ENCODE assay signal across 13 cellular contexts in the genomic region with DNA sequence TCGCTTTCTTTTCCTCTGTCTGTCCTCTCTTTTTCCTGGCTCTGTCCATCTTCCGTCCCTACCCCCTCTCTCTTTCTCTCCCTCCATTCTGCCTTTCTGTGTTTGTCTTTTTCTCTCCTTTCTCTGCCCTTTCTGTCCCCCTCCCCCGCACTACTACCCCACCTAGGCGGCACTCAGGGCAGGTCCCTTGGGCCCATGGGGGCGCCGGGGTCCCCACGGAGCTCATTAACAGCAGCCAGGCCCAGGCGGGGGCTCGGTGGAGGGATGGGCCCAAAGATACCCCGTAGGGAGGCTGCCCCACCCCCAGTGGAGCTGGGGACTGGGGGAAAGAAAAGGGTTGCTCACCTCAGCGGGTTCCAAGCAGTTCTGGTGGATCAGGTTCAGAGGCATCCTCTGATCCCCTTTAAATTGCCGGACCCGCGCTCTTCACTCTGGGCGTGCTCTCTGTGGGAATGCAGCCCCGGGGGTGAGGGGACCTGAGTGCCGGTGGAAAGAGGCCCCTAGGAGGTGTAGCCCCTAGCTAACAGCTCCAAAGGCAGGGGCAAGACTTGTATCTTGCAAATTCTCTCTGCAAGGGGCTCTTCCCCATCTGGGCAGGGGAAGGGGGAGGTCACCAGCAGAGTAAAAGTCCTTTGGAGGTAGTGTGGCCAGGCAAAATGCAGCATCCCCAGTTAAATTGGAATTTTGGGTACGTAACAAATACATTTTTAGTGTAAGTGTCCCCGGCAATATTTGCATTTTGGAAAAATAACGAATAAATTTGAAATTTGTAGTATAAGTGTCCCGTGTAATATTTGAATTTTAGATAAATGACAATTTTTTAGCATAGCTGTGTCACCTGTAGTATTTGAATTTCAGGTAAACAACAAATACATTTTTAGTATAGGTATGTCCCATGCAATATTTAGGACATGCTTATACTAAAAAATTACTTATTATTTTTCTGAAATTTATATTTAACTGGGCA. TPM values are rescaled to one million over a fixed set of nuclear protein-coding genes. Genes with fewer than 3 reads are reported as not detected.
DNase-seq lines count a peak whose midpoint lies in the region; ATAC-seq and TF ChIP-seq lines count a peak whose summit lies in the region.
"Had no signal": no experiment of that assay in that cellular context is flagged by ENCODE, and none has a peak within 500 bp of the region (broad histone marks: within the 10 kb centered on the region; RNA-seq: fewer than 3 reads in every experiment).

No MANE protein-coding gene starts in this region.

- ATAC-seq in GM19452 (IDR thresholded peaks at IDR 0.05; ENCODE audit: unreplicated experiment) = no peak

- no peak overlapping the region for H2AFZ ChIP-seq in neural progenitor cell (replicated peaks)

- H3K4me2 ChIP-seq in neural progenitor cell = peak overlapping the region; percentile 92

- H3K4me1 Mint-ChIP-seq in CD8-positive, alpha-beta memory T cell = peaks cover 27 to 65% (median 40%) of the 10 kb centered on the region in 3 donors
- H3K4me1 Mint-ChIP-seq in neural progenitor cell = peaks cover 25% of the 10 kb centered on the region

- CTCF ChIA-PET in CD8-positive, alpha-beta memory T cell (lab: Charles Lee) = interaction anchor here (1.2 to 2.5 kb wide), 2 partner anchors 22 to 107 kb away, joined by 3 to 8 read pairs; no protein-coding TSS in a partner anchor

- H4K20me1 ChIP-seq in neural progenitor cell (ENCODE audit: low read depth) = peaks cover 100% of the 10 kb centered on the region

- peaks cover 0 to 3% (median 0%) of the 10 kb centered on the region in 5 donors for H3K9me3 Mint-ChIP-seq in CD8-positive, alpha-beta memory T cell
- peaks cover 2% of the 10 kb centered on the region for H3K9me3 Mint-ChIP-seq in neural progenitor cell
- H3K9me3 Mint-ChIP-seq: activated naive CD4-positive, alpha-beta T cell treated with anti-CD3 and anti-CD28 coated beads for 36 hours had no signal

- no peak overlapping the region for H3K27ac ChIP-seq in CD8-positive, alpha-beta memory T cell (ENCODE audit: low read depth, low read length)
- no peak overlapping the region for H3K27ac ChIP-seq in HUES64 (ENCODE audit: low read depth, low read length)
- no peak overlapping the region for H3K27ac ChIP-seq in coronary artery
- no peak overlapping the region for H3K27ac ChIP-seq in neural progenitor cell

- H3K4me3 ChIP-seq in CD8-positive, alpha-beta memory T cell (ENCODE audit: low read length) = no peak overlapping the region
- H3K4me3 ChIP-seq in HUES64 (ENCODE audit: low read length) = peak overlapping the region; percentile 51
- peak overlapping the region; percentile 51 for H3K4me3 ChIP-seq in coronary artery
- H3K4me3 ChIP-seq in neural progenitor cell = peak overlapping the region; percentile 76
- H3K4me3 ChIP-seq: lung had no signal

- H3K27me3 ChIP-seq in CD8-positive, alpha-beta memory T cell (ENCODE audit: insufficient read depth, low read length, poor library complexity, severe bottlenecking) = peaks cover 76% of the 10 kb centered on the region
- H3K27me3 ChIP-seq in HUES64 (ENCODE audit: insufficient read depth, low read length) (peaks cover 100% of the 10 kb centered on the region), neural progenitor cell (peaks cover 100% of the 10 kb centered on the region)

- no peaks in the 10 kb centered on the region for H3K36me3 Mint-ChIP-seq in CD8-positive, alpha-beta memory T cell
- peaks cover 5% of the 10 kb centered on the region for H3K36me3 Mint-ChIP-seq in neural progenitor cell

- WGBS in HUES64 = under 1% methylated on average over 21 of the region's 21 CpGs

- H3K4me3 Mint-ChIP-seq in CD8-positive, alpha-beta memory T cell = peak overlapping the region in 6 of 7 donors; percentile 36 to 72 (median 62)
- H3K4me3 Mint-ChIP-seq in neural progenitor cell = peak overlapping the region; percentile 78
- H3K4me3 Mint-ChIP-seq: activated naive CD4-positive, alpha-beta T cell treated with anti-CD3 and anti-CD28 coated beads for 36 hours had no signal

- H3K9ac ChIP-seq in HUES64 (ENCODE audit: low read depth, low read length) (no peak overlapping the region), neural progenitor cell (no peak overlapping the region)

- TF ChIP-seq CTCF in coronary artery (IDR thresholded peaks at IDR 0.05) (no peak), neural progenitor cell (IDR thresholded peaks at IDR 0.05) (no peak)

- H3K36me3 ChIP-seq in CD8-positive, alpha-beta memory T cell (ENCODE audit: insufficient read depth, low read length) = no peaks in the 10 kb centered on the region
- no peaks in the 10 kb centered on the region for H3K36me3 ChIP-seq in HUES64 (ENCODE audit: insufficient read depth, low read length)
- H3K36me3 ChIP-seq in neural progenitor cell = peaks cover 12% of the 10 kb centered on the region

- POLR2A ChIA-PET in CD8-positive, alpha-beta memory T cell (lab: Charles Lee) = no interaction called here

- H3K27ac Mint-ChIP-seq in CD8-positive, alpha-beta memory T cell = peak overlapping the region in 2 of 8 donors; percentile 22 to 57
- no peak overlapping the region for H3K27ac Mint-ChIP-seq in neural progenitor cell
- H3K27ac Mint-ChIP-seq: activated naive CD4-positive, alpha-beta T cell treated with anti-CD3 and anti-CD28 coated beads for 36 hours had no signal

- peaks cover 19% of the 10 kb centered on the region for H3K4me1 ChIP-seq in CD8-positive, alpha-beta memory T cell (ENCODE audit: insufficient read depth, low read length)
- peaks cover 16% of the 10 kb centered on the region; the same call in 1 of the 2 replicates for H3K4me1 ChIP-seq in HUES64 (ENCODE audit: insufficient read depth, low read length)
- peaks cover 43% of the 10 kb centered on the region for H3K4me1 ChIP-seq in neural progenitor cell

- H3K27me3 Mint-ChIP-seq in CD8-positive, alpha-beta memory T cell = peaks cover 72 to 88% of the 10 kb centered on the region in 2 donors
- H3K27me3 Mint-ChIP-seq in neural progenitor cell (ENCODE audit: insufficient read depth, low read depth) = peaks cover 73% of the 10 kb centered on the region

- H3K79me2 ChIP-seq in neural progenitor cell (ENCODE audit: low read depth) = peaks cover 67% of the 10 kb centered on the region

- no peak for DNase-seq in CD8-positive, alpha-beta memory T cell
- DNase-seq in coronary artery (ENCODE audit: low spot score) (no peak), neural progenitor cell (ENCODE audit: low spot score) (peak; percentile 55), HPDE6-E6E7 (ENCODE audit: extremely low spot score) (no peak), NCI-H146 (lab: John Stamatoyannopoulos, UW) (no peak), Ammon's horn (ENCODE audit: low spot score) (no peak)
- DNase-seq: activated naive CD4-positive, alpha-beta T cell treated with anti-CD3 and anti-CD28 coated beads for 36 hours; MV-4-11; stimulated activated CD4-positive, alpha-beta T cell treated with anti-CD3 and anti-CD28 coated beads, Interleukin-15, amount 100 ng/mL, for 24 hours had no signal

- peaks cover 66% of the 10 kb centered on the region for H3F3A ChIP-seq in neural progenitor cell (ENCODE audit: low read depth)

- H3K9me3 ChIP-seq in CD8-positive, alpha-beta memory T cell (ENCODE audit: low read length) = no peaks in the 10 kb centered on the region
- H3K9me3 ChIP-seq in HUES64 (ENCODE audit: insufficient read depth, low read depth, low read length) (no peaks in the 10 kb centered on the region), neural progenitor cell (ENCODE audit: low read depth) (no peaks in the 10 kb centered on the region)

RNA-seq across cellular contexts. Expression of a gene that starts 7.4 kb away (rescaled TPM):
- total RNA-seq in CD8-positive, alpha-beta memory T cell = not detected
- not detected for polyA plus RNA-seq in CD8-positive, alpha-beta memory T cell
- 0.95 TPM for polyA plus RNA-seq in HUES64 (2013, experiment 1 of 2)
- polyA plus RNA-seq in HUES64 (2013, experiment 2 of 2) = 0.89 TPM
- 36.3 and 59.5 TPM in 2 replicates for total RNA-seq in neural progenitor cell (ENCODE audit: low replicate concordance)
- total RNA-seq: activated naive CD4-positive, alpha-beta T cell treated with anti-CD3 and anti-CD28 coated beads for 36 hours had no signal
- polyA plus RNA-seq: esophagus had no signal

Comparison
In these comparisons a context has a peak if more than half of its experiments do, and no peak if none do; other contexts are left out.
1. RNA of a gene that starts 7.4 kb away (total RNA-seq): 36.3 to 59.5 TPM in neural progenitor cell; not detected in CD8-positive, alpha-beta memory T cell; every median in the first group is over 10 times any median in the second.